Comparison of ENCODE assay signal across 8 cellular contexts in the genomic region with DNA sequence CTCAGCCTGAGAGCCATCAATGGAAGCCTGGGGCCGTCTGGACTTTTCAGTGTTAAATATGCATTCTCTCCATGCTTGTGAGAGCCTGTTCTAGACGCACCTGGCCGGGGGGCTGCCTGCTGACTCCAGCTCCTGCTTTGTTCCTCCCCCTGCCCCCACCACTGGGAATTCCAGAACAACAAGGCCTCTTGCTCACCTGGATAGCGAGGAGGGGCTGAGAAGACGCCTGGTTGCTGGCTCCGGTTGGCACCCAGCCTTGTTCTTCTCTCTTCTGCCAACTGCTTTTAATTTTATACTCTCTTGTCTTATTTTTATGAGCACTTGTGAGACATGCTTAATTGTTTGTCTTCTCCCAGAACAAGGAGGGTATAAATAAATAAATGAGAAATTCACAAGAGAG. TPM values are rescaled to one million over a fixed set of nuclear protein-coding genes. Genes with fewer than 3 reads are reported as not detected.
A peak's percentile ranks its signal among the peaks of the same experiment; 100 is the strongest.
DNase-seq lines count a peak whose midpoint lies in the region; ATAC-seq and TF ChIP-seq lines count a peak whose summit lies in the region.

No MANE protein-coding gene starts in this region.

- H3K79me1 ChIP-seq in mesenchymal stem cell (replicated peaks; ENCODE audit: low read length, poor library complexity, severe bottlenecking), result no peaks in the 10 kb centered on the region

- no peaks in the 10 kb centered on the region for H3K36me3 ChIP-seq in endodermal cell (ENCODE audit: control insufficient read depth, insufficient read depth, low read length)
- peaks cover 0 to 3% of the 10 kb centered on the region in 2 experiments for H3K36me3 ChIP-seq in mesenchymal stem cell (ENCODE audit: control insufficient read depth in 1 of 2, insufficient read depth in 2 of 2, low read depth in 1 of 2, low read length in 2 of 2)
- H3K36me3 ChIP-seq in upper lobe of right lung, result no peaks in the 10 kb centered on the region

- H2AK5ac ChIP-seq in mesenchymal stem cell (ENCODE audit: low read length, severe bottlenecking), result no peak overlapping the region

- H2BK120ac ChIP-seq in mesenchymal stem cell (ENCODE audit: low read depth, low read length), result no peak overlapping the region

- H3K14ac ChIP-seq in mesenchymal stem cell (ENCODE audit: low read length in 2 of 2), result no peak overlapping the region

- peaks cover 4% of the 10 kb centered on the region for H3K27me3 Mint-ChIP-seq in endodermal cell (ENCODE audit: insufficient read depth)

- no peak overlapping the region for H4K91ac ChIP-seq in mesenchymal stem cell (ENCODE audit: low read length)

- no peak overlapping the region for H3K27ac ChIP-seq in endodermal cell (ENCODE audit: low read depth, low read length)
- no peak overlapping the region for H3K27ac ChIP-seq in mesenchymal stem cell (ENCODE audit: low read length, poor library complexity, severe bottlenecking)
- H3K27ac ChIP-seq in upper lobe of right lung, result no peak overlapping the region

- H3K4me1 Mint-ChIP-seq in endodermal cell, result peaks cover 3% of the 10 kb centered on the region

- no peak overlapping the region for H3K9ac ChIP-seq in endodermal cell (ENCODE audit: extremely low read depth, low read length, poor library complexity, severe bottlenecking)
- H3K9ac ChIP-seq in mesenchymal stem cell (ENCODE audit: low read length), result no peak overlapping the region

- intact Hi-C loops in upper lobe of right lung (cut with DNase I), result loop anchor here (5.0 kb wide), 1 partner anchor 497 kb away; no protein-coding TSS in a partner anchor

- H3K4me3 Mint-ChIP-seq in endodermal cell, result no peak overlapping the region

- H3K4ac ChIP-seq in mesenchymal stem cell (ENCODE audit: low read depth in 1 of 2, low read length in 2 of 2), result no peak overlapping the region

- peak; percentile 91 for DNase-seq in ELF-1 (ENCODE audit: low read depth, low spot score)
- DNase-seq in NCI-H2029 (lab: John Stamatoyannopoulos, UW), result peak; percentile 49
- peak; percentile 67 for DNase-seq in endodermal cell
- DNase-seq in mesenchymal stem cell, result no peak
- DNase-seq in NCI-H1092 treated with DMSO at 0.1 percent for 48 hours (lab: John Stamatoyannopoulos, UW), result no peak
- no peak for DNase-seq in upper lobe of right lung

- no peaks in the 10 kb centered on the region for H3K9me3 Mint-ChIP-seq in endodermal cell

- H3K36me3 Mint-ChIP-seq in endodermal cell (ENCODE audit: low read depth), result no peaks in the 10 kb centered on the region

- H3K27me3 ChIP-seq in endodermal cell (ENCODE audit: control insufficient read depth, insufficient read depth, low read length, poor library complexity, severe bottlenecking) (no peaks in the 10 kb centered on the region), mesenchymal stem cell (ENCODE audit: control insufficient read depth in 1 of 2, insufficient read depth in 1 of 2, low read length in 2 of 2) (peaks cover 18 to 68% of the 10 kb centered on the region in 2 experiments), upper lobe of right lung (peaks cover 41% of the 10 kb centered on the region)

- H3K4me2 ChIP-seq in mesenchymal stem cell (ENCODE audit: low read length, poor library complexity, severe bottlenecking), result no peak overlapping the region

- no peak overlapping the region for H2BK12ac ChIP-seq in mesenchymal stem cell (ENCODE audit: low read length in 2 of 2)

- no peak overlapping the region for H2BK5ac ChIP-seq in mesenchymal stem cell (ENCODE audit: low read depth, low read length, poor library complexity, severe bottlenecking)

- no peaks in the 10 kb centered on the region for H3K4me1 ChIP-seq in endodermal cell (ENCODE audit: control insufficient read depth, insufficient read depth, low read length)
- H3K4me1 ChIP-seq in mesenchymal stem cell (ENCODE audit: control insufficient read depth, insufficient read depth, low read depth, low read length), result no peaks in the 10 kb centered on the region
- peaks cover 5% of the 10 kb centered on the region for H3K4me1 ChIP-seq in upper lobe of right lung

- no peak overlapping the region for H2AFZ ChIP-seq in mesenchymal stem cell (ENCODE audit: low read depth, low read length)

- no peak overlapping the region for H2BK15ac ChIP-seq in mesenchymal stem cell (ENCODE audit: low read depth, poor library complexity, severe bottlenecking)

- H3K9me3 ChIP-seq in endodermal cell (ENCODE audit: control insufficient read depth, low read length) (no peaks in the 10 kb centered on the region), mesenchymal stem cell (ENCODE audit: control insufficient read depth, low read length) (no peaks in the 10 kb centered on the region), upper lobe of right lung (no peaks in the 10 kb centered on the region)

- WGBS in endodermal cell (ENCODE audit: insufficient coverage in 1 of 2, insufficient read length in 1 of 2), 2 experiments, result 82 to 87% methylated on average over 2 to 6 of the region's 6 CpGs
- WGBS in mesenchymal stem cell, result 66% methylated on average over 4 of the region's 6 CpGs

- no peak for TF ChIP-seq CTCF in endodermal cell (conservative IDR thresholded peaks at IDR 0.05)
- no peak for TF ChIP-seq CTCF in upper lobe of right lung (IDR thresholded peaks at IDR 0.05)

- ATAC-seq in esophagus mucosa, result no peak
- ATAC-seq in upper lobe of right lung, result no peak
- no peak for ATAC-seq in GM21528 (IDR thresholded peaks at IDR 0.05; ENCODE audit: low FRiP score, unreplicated experiment)

- peak overlapping the region; percentile 24 for H4K8ac ChIP-seq in mesenchymal stem cell (ENCODE audit: low read length)

- no peak overlapping the region for H3K18ac ChIP-seq in mesenchymal stem cell (ENCODE audit: low read depth in 1 of 2, low read length in 2 of 2)

- H3K4me3 ChIP-seq in endodermal cell (ENCODE audit: low read length), result no peak overlapping the region
- no peak overlapping the region for H3K4me3 ChIP-seq in mesenchymal stem cell (ENCODE audit: insufficient read depth in 1 of 2, low read depth in 1 of 2, low read length in 2 of 2)
- H3K4me3 ChIP-seq in upper lobe of right lung, result no peak overlapping the region

- no peak overlapping the region for H3K27ac Mint-ChIP-seq in endodermal cell

- no peak overlapping the region for H3K23ac ChIP-seq in mesenchymal stem cell (ENCODE audit: low read length in 2 of 2)

RNA-seq across cellular contexts. Expression of a gene that starts 15.0 kb away (rescaled TPM):
- 10 to 100 TPM; 63.4 to 85.5 TPM for total RNA-seq in endodermal cell
- polyA plus RNA-seq in endodermal cell (2013, experiment 1 of 2), result 38.1 TPM
- polyA plus RNA-seq in endodermal cell (2013, experiment 2 of 2), result 34.1 TPM
- 27.5 TPM for polyA plus RNA-seq in mesenchymal stem cell (2013, experiment 1 of 2)
- polyA plus RNA-seq in mesenchymal stem cell (2013, experiment 2 of 2), result 26.0 TPM
- 21.0 TPM for total RNA-seq in esophagus mucosa
- 144 TPM for total RNA-seq in upper lobe of right lung

Comparison
In these comparisons a context has a peak if more than half of its experiments do, and no peak if none do; other contexts are left out.
1. DNase-seq: peak in ELF-1 (single experiment), NCI-H2029 (single experiment) and endodermal cell (single experiment); none in mesenchymal stem cell (single experiment), NCI-H1092 treated with DMSO at 0.1 percent for 48 hours (single experiment) and upper lobe of right lung (single experiment).